In the genomic region with DNA sequence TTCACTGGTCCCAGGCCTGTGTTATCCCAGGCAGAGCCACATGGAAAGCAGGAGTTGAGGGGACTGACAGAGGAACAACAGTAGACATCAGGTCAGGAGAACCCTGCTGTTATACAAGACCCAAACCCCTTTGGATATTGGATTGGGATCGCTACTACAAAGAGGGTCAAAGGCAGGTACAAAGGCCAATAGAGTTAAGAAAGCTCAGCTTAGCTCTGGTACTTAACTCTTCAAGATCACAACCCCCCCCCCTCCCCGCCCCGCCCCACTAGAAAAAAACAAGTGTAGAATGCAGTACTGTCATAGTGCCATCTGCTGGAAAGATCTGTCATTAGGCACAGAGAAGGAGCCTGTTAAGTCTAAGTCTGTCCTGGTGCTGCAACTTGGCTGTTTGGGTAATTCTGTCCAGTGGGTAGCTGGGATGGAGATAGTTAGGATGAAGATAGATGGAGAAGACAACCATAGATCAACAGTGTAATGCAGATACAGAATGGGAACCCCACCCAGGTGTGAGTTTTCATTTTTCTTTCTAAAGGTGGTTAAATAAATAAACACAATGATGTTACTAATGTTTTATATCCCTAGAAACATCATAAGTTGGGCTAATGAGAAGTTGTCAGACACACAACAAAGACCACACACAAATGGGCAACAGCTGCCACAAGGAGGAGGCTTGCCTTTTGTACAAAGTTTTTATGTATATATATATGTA, we compare ENCODE assay signal across 8 cellular contexts. TPM values are rescaled to one million over a fixed set of nuclear protein-coding genes. Genes with fewer than 3 reads are reported as not detected.
DNase-seq lines count a peak whose midpoint lies in the region; ATAC-seq and TF ChIP-seq lines count a peak whose summit lies in the region.

No MANE protein-coding gene starts in this region.

- ATAC-seq in HG03354 (IDR thresholded peaks at IDR 0.05; ENCODE audit: poor library complexity, severe bottlenecking, unreplicated experiment) (peak; percentile 55), HG02973 (IDR thresholded peaks at IDR 0.05; ENCODE audit: unreplicated experiment) (no peak), HG03135 (IDR thresholded peaks at IDR 0.05; ENCODE audit: unreplicated experiment) (no peak)
- ATAC-seq in activated CD8-positive, alpha-beta T cell treated with anti-CD3 and anti-CD28 coated beads for 36 hours, result peak; percentile 82

- CTCF ChIA-PET in activated CD8-positive, alpha-beta T cell treated with anti-CD3 and anti-CD28 coated beads for 36 hours (lab: Charles Lee), result interaction anchor here (0.7 to 6.7 kb wide), 28 partner anchors 8 to 345 kb away, joined by 3 to 119 read pairs (median 4); a partner anchor contains a TSS

- H3K36me3 Mint-ChIP-seq in activated CD8-positive, alpha-beta T cell treated with anti-CD3 and anti-CD28 coated beads for 36 hours (ENCODE audit: low read depth), result peaks cover 38% of the 10 kb centered on the region

- POLR2A ChIA-PET in activated CD8-positive, alpha-beta T cell treated with anti-CD3 and anti-CD28 coated beads for 36 hours (lab: Charles Lee), result interaction anchor here (1.2 kb wide), 1 partner anchor 10 kb away, joined by 4 read pairs; no protein-coding TSS in a partner anchor

- H3K4me3 ChIP-seq in foreskin fibroblast (ENCODE audit: low read depth in 1 of 2, low read length in 2 of 2), result no peak overlapping the region
- no peak overlapping the region for H3K4me3 ChIP-seq in neutrophil (ENCODE audit: low read depth in 1 of 2, low read length in 1 of 2)

- H3K27me3 Mint-ChIP-seq in activated CD8-positive, alpha-beta T cell treated with anti-CD3 and anti-CD28 coated beads for 36 hours, result no peaks in the 10 kb centered on the region

- H3K4me1 ChIP-seq in neutrophil (ENCODE audit: control insufficient read depth in 1 of 2, insufficient read depth in 1 of 2, low read depth in 1 of 2, low read length in 1 of 2), result peaks cover 6 to 7% of the 10 kb centered on the region in 2 experiments

- DNase-seq in ELF-1 (ENCODE audit: low read depth, low spot score) (peak; percentile 74), NCI-H748 (lab: John Stamatoyannopoulos, UW; ENCODE audit: unreplicated experiment) (peak; percentile 21), foreskin fibroblast (peak; percentile 65 to 88)
- peak; percentile 66 for DNase-seq in activated CD8-positive, alpha-beta T cell treated with anti-CD3 and anti-CD28 coated beads for 36 hours

- peak overlapping the region; percentile 57 for H3K27ac ChIP-seq in neutrophil

- TF ChIP-seq CTCF in activated CD8-positive, alpha-beta T cell treated with anti-CD3 and anti-CD28 coated beads for 36 hours (IDR thresholded peaks at IDR 0.05), result peak; percentile 60
- peak; percentile 58 for TF ChIP-seq CTCF in foreskin fibroblast (IDR thresholded peaks at IDR 0.05; ENCODE audit: low read depth, low read length)
- peak; percentile 66 for TF ChIP-seq CTCF in neutrophil (IDR thresholded peaks at IDR 0.05)

- intact Hi-C loops in activated CD8-positive, alpha-beta T cell treated with anti-CD3 and anti-CD28 coated beads for 36 hours (cut with micrococcal nuclease), result no loop called here

- H3K4me1 Mint-ChIP-seq in activated CD8-positive, alpha-beta T cell treated with anti-CD3 and anti-CD28 coated beads for 36 hours (ENCODE audit: low read depth), result peaks cover 13% of the 10 kb centered on the region

- no peaks in the 10 kb centered on the region for H3K27me3 ChIP-seq in neutrophil

- no peaks in the 10 kb centered on the region for H3K9me3 ChIP-seq in neutrophil

- H3K4me3 Mint-ChIP-seq in activated CD8-positive, alpha-beta T cell treated with anti-CD3 and anti-CD28 coated beads for 36 hours, result no peak overlapping the region

- H3K27ac Mint-ChIP-seq in activated CD8-positive, alpha-beta T cell treated with anti-CD3 and anti-CD28 coated beads for 36 hours, result no peak overlapping the region

- H3K9me3 Mint-ChIP-seq in activated CD8-positive, alpha-beta T cell treated with anti-CD3 and anti-CD28 coated beads for 36 hours, result no peaks in the 10 kb centered on the region

- peaks cover 88% of the 10 kb centered on the region for H3K36me3 ChIP-seq in neutrophil

RNA-seq across cellular contexts. Expression of a gene that starts 17.2 kb away (rescaled TPM):
- under 1 TPM; 0.20 to 0.27 TPM for total RNA-seq in activated CD8-positive, alpha-beta T cell treated with anti-CD3 and anti-CD28 coated beads for 36 hours

RNA-seq across cellular contexts. Expression of a gene that starts 18.7 kb away (rescaled TPM):
- 10 to 100 TPM; 46.9 to 55.2 TPM for total RNA-seq in activated CD8-positive, alpha-beta T cell treated with anti-CD3 and anti-CD28 coated beads for 36 hours

RNA-seq across cellular contexts. Expression of a gene that starts 28.7 kb away (rescaled TPM):
- 10 to 100 TPM; 18.7 to 21.0 TPM for total RNA-seq in activated CD8-positive, alpha-beta T cell treated with anti-CD3 and anti-CD28 coated beads for 36 hours

RNA-seq across cellular contexts. Expression of a gene that starts 28.9 kb away (rescaled TPM):
- 100 to 1,000 TPM; 107 to 116 TPM for total RNA-seq in activated CD8-positive, alpha-beta T cell treated with anti-CD3 and anti-CD28 coated beads for 36 hours

RNA-seq across cellular contexts. Expression of a gene that starts 56.6 kb away (rescaled TPM):
- 10 to 100 TPM; 80.3 to 82.2 TPM for total RNA-seq in activated CD8-positive, alpha-beta T cell treated with anti-CD3 and anti-CD28 coated beads for 36 hours

Comparison
In these comparisons a context has a peak if more than half of its experiments do, and no peak if none do; other contexts are left out.
1. DNase-seq: peak in every context shown above with its lines; median percentile 76 in foreskin fibroblast; 74 in ELF-1; 66 in activated CD8-positive, alpha-beta T cell treated with anti-CD3 and anti-CD28 coated beads for 36 hours; 21 in NCI-H748.
2. ATAC-seq: peak in HG03354 (single experiment) and activated CD8-positive, alpha-beta T cell treated with anti-CD3 and anti-CD28 coated beads for 36 hours (single experiment); none in HG02973 (single experiment) and HG03135 (single experiment).
3. Peak in every context shown above with its lines, with median percentiles within 50 percentile points of each other: CTCF ChIP-seq.